ENCODE assay signal across 23 cellular contexts in genomic region chr11:132032555-132032954, GRCh38.
DNase-seq lines count a peak whose midpoint lies in the region; ATAC-seq, FAIRE-seq and TF ChIP-seq lines count a peak whose summit lies in the region.
"Had no signal": no experiment of that assay in that cellular context is flagged by ENCODE, and none has a peak within 500 bp of the region (broad histone marks: within the 10 kb centered on the region; RNA-seq: fewer than 3 reads in every experiment).

No MANE protein-coding gene starts in this region.

- H3K36me3 ChIP-seq in mammary epithelial cell (ENCODE audit: insufficient read depth, low read length) (no peaks in the 10 kb centered on the region), astrocyte (ENCODE audit: insufficient read depth, low read length) (no peaks in the 10 kb centered on the region), HepG2 (replicated peaks in 1 of 2; ENCODE audit: control insufficient read depth in 1 of 2, insufficient read depth in 2 of 2, low read length in 2 of 2) (no peaks in the 10 kb centered on the region)
- H3K36me3 ChIP-seq: adrenal gland; BLaER1 treated with 17β-estradiol and CSF1 and Interleukin-3, amounts not matched to agents 10 nM and 100 nM; esophagus squamous epithelium; heart right ventricle; transverse colon had no signal

- TF ChIP-seq EP300 in HepG2 (IDR thresholded peaks at IDR 0.05; ENCODE audit: low read depth in 2 of 2, low read length in 2 of 2) (no peak), HepG2 (CRISPR knock-in tag; IDR thresholded peaks at IDR 0.05; ENCODE audit: borderline replicate concordance) (no peak)

- H3K27ac Mint-ChIP-seq in MCF 10A (ENCODE audit: low read depth, unreplicated experiment) (no peak overlapping the region), astrocyte (ENCODE audit: unreplicated experiment) (peak overlapping the region; percentile 49)
- H3K27ac Mint-ChIP-seq: stimulated activated naive CD8-positive, alpha-beta T cell treated with anti-CD3 and anti-CD28 coated beads, Interleukin-15, amount 100 ng/mL, for 72 hours; WTC11 had no signal

- CTCF ChIA-PET in mammary epithelial cell (lab: Charles Lee; ENCODE audit: low non-redundant PET) (no interaction called here), MCF 10A (lab: Yijun Ruan, JAX) (interaction anchor here (0.7 kb wide), 1 partner anchor 53 kb away, joined by 3 read pairs; no protein-coding TSS in a partner anchor), HepG2 (lab: Yijun Ruan, JAX; ENCODE audit: low intra/inter-chr PET ratio, low total read pairs) (no interaction called here)

- H3K36me3 Mint-ChIP-seq in MCF 10A (ENCODE audit: insufficient read depth, unreplicated experiment) = no peaks in the 10 kb centered on the region
- H3K36me3 Mint-ChIP-seq in astrocyte (ENCODE audit: low read depth, unreplicated experiment) = peaks cover 3% of the 10 kb centered on the region

- H3K4me1 ChIP-seq in mammary epithelial cell (ENCODE audit: insufficient read depth, low read length) (peaks cover 18% of the 10 kb centered on the region), astrocyte (ENCODE audit: insufficient read depth, low read length) (peaks cover 44% of the 10 kb centered on the region), HepG2 (ENCODE audit: insufficient read depth, low read length) (no peaks in the 10 kb centered on the region)
- H3K4me1 ChIP-seq: adrenal gland; BLaER1 treated with 17β-estradiol and CSF1 and Interleukin-3, amounts not matched to agents 10 nM and 100 nM; esophagus squamous epithelium; transverse colon had no signal

- DNase-seq in mammary epithelial cell = peak; percentile 23
- DNase-seq in MCF 10A (ENCODE audit: unreplicated experiment) = no peak
- DNase-seq in astrocyte (ENCODE audit: low read depth) = peak; percentile 76
- DNase-seq in fibroblast of the aortic adventitia (ENCODE audit: low read depth) = peak; percentile 67
- DNase-seq in HepG2 (ENCODE audit: low spot score) = no peak
- no peak for DNase-seq in NCI-H1694 treated with DMSO at 0.1 percent for 48 hours (lab: John Stamatoyannopoulos, UW)
- no peak for DNase-seq in HT-29 (ENCODE audit: low spot score)
- DNase-seq: activated CD4-positive, alpha-beta T cell treated with anti-CD3 and anti-CD28 coated beads, Interleukin-2, amount 50 U/mL, for 48 hours; activated gamma-delta T cell; adrenal gland; effector memory CD4-positive, alpha-beta T cell; esophagus squamous epithelium; heart right ventricle; left ventricle myocardium superior; NCI-H2029; stimulated activated CD4-positive, alpha-beta T cell treated with anti-CD3 and anti-CD28 coated beads, Interleukin-4, amount 100 ng/mL, for 24 hours; stimulated activated naive CD8-positive, alpha-beta T cell treated with anti-CD3 and anti-CD28 coated beads, Interleukin-15, amount 100 ng/mL, for 72 hours; transverse colon had no signal

- H3K27ac ChIP-seq in mammary epithelial cell (ENCODE audit: insufficient read depth, low read depth, low read length) (no peak overlapping the region), astrocyte (ENCODE audit: low read depth, low read length) (peak overlapping the region; percentile 51), HepG2 (ENCODE audit: extremely low read length, insufficient read depth, low read length) (no peak overlapping the region)
- H3K27ac ChIP-seq: 22Rv1; adrenal gland; BLaER1 treated with 17β-estradiol and CSF1 and Interleukin-3, amounts not matched to agents 10 nM and 100 nM; esophagus squamous epithelium; heart right ventricle; transverse colon had no signal

- dilution Hi-C loops in mammary epithelial cell (cut with HindIII; ENCODE audit: low sequenced_read_pairs) = no loop called here

- intact Hi-C loops in mammary epithelial cell (cut with micrococcal nuclease) = no loop called here
- intact Hi-C loops in MCF 10A (cut with micrococcal nuclease) = no loop called here
- intact Hi-C loops in HepG2 (cut with micrococcal nuclease; ENCODE audit: unreplicated experiment) = no loop called here

- H3K9me3 Mint-ChIP-seq in MCF 10A (ENCODE audit: unreplicated experiment) = peaks cover 43% of the 10 kb centered on the region
- H3K9me3 Mint-ChIP-seq in astrocyte (ENCODE audit: unreplicated experiment) = peaks cover 2% of the 10 kb centered on the region
- H3K9me3 Mint-ChIP-seq: central memory CD8-positive, alpha-beta T cell had no signal

- H3K4me3 ChIP-seq in mammary epithelial cell (replicated peaks in 1 of 3; ENCODE audit: insufficient read depth in 1 of 3, low read depth in 2 of 3, low read length in 3 of 3) = no peak overlapping the region
- H3K4me3 ChIP-seq in astrocyte (ENCODE audit: insufficient read depth, low read depth, low read length) = no peak overlapping the region
- no peak overlapping the region for H3K4me3 ChIP-seq in fibroblast of the aortic adventitia (ENCODE audit: low read depth, low read length)
- no peak overlapping the region for H3K4me3 ChIP-seq in HepG2 (replicated peaks in 1 of 3; ENCODE audit: insufficient read depth in 1 of 3, low read depth in 2 of 3, low read length in 3 of 3)
- H3K4me3 ChIP-seq: adrenal gland; BLaER1 treated with 17β-estradiol and CSF1 and Interleukin-3, amounts not matched to agents 10 nM and 100 nM; esophagus squamous epithelium; heart right ventricle; transverse colon had no signal

- no peak for TF ChIP-seq POLR2A in HepG2 (IDR thresholded peaks at IDR 0.05; ENCODE audit: insufficient read depth in 1 of 2, low read depth in 2 of 2, low read length in 2 of 2)

- in situ Hi-C loops in mammary epithelial cell (cut with MboI; ENCODE audit: low sequenced_read_pairs in 2 of 2) (no loop called here), HepG2 (cut with HindIII; ENCODE audit: extremely low pct_ligation_motif_present, low pct_unique_long_range_greater_than_20kb) (loop anchor here (25.0 kb wide), 1 partner anchor 295 kb away; no protein-coding TSS in a partner anchor)

- H3K27me3 Mint-ChIP-seq in MCF 10A (ENCODE audit: insufficient read depth, unreplicated experiment) = no peaks in the 10 kb centered on the region
- H3K27me3 Mint-ChIP-seq in astrocyte (ENCODE audit: low read depth, unreplicated experiment) = no peaks in the 10 kb centered on the region
- H3K27me3 Mint-ChIP-seq: central memory CD8-positive, alpha-beta T cell had no signal

- no peak overlapping the region for H3K9ac ChIP-seq in mammary epithelial cell (ENCODE audit: insufficient read depth, low read length)
- peak overlapping the region; percentile 16 for H3K9ac ChIP-seq in astrocyte (ENCODE audit: low read length)
- no peak overlapping the region for H3K9ac ChIP-seq in HepG2 (ENCODE audit: insufficient read depth, low read depth, low read length)
- H3K9ac ChIP-seq: BLaER1 treated with 17β-estradiol and CSF1 and Interleukin-3, amounts not matched to agents 10 nM and 100 nM had no signal

- no peak for TF ChIP-seq CTCF in mammary epithelial cell (conservative IDR thresholded peaks at IDR 0.05 in 1 of 2, IDR thresholded peaks at IDR 0.05 in 1 of 2; ENCODE audit: extremely low read depth in 1 of 2, insufficient read depth in 1 of 2, low read depth in 1 of 2, low read length in 2 of 2)
- no peak for TF ChIP-seq CTCF in MCF 10A (IDR thresholded peaks at IDR 0.05; ENCODE audit: unreplicated experiment)
- no peak for TF ChIP-seq CTCF in astrocyte (IDR thresholded peaks at IDR 0.05; ENCODE audit: insufficient read depth, low read depth, low read length)
- TF ChIP-seq CTCF in fibroblast of the aortic adventitia (IDR thresholded peaks at IDR 0.05; ENCODE audit: insufficient read depth, low read length) = no peak
- TF ChIP-seq CTCF in HepG2 (CRISPR knock-in tag; IDR thresholded peaks at IDR 0.05) = no peak

- no peak overlapping the region for H3K4me2 ChIP-seq in mammary epithelial cell (ENCODE audit: insufficient read depth, low read depth, low read length)
- H3K4me2 ChIP-seq in astrocyte (ENCODE audit: low read length) = peak overlapping the region; percentile 25
- H3K4me2 ChIP-seq in HepG2 (ENCODE audit: low read depth, low read length) = no peak overlapping the region
- H3K4me2 ChIP-seq: BLaER1 treated with 17β-estradiol and CSF1 and Interleukin-3, amounts not matched to agents 10 nM and 100 nM had no signal

- H3K27me3 ChIP-seq in mammary epithelial cell (ENCODE audit: insufficient read depth, low read length) (no peaks in the 10 kb centered on the region), astrocyte (ENCODE audit: insufficient read depth, low read length) (no peaks in the 10 kb centered on the region), HepG2 (ENCODE audit: control insufficient read depth in 1 of 2, insufficient read depth in 2 of 2, low read length in 2 of 2) (no peaks in the 10 kb centered on the region)
- H3K27me3 ChIP-seq: adrenal gland; BLaER1 treated with 17β-estradiol and CSF1 and Interleukin-3, amounts not matched to agents 10 nM and 100 nM; esophagus squamous epithelium; heart right ventricle; transverse colon had no signal

- ATAC-seq in HepG2 (no peak), GM21528 (IDR thresholded peaks at IDR 0.05; ENCODE audit: low FRiP score, unreplicated experiment) (no peak)
- ATAC-seq: stimulated activated naive CD8-positive, alpha-beta T cell treated with anti-CD3 and anti-CD28 coated beads, Interleukin-15, amount 100 ng/mL, for 72 hours; WTC11 had no signal

- WGBS in mammary epithelial cell (ENCODE audit: low coverage, missing lambda C conversion rate) = 85% methylated on average over 2 of the region's 2 CpGs
- WGBS in HepG2 (ENCODE audit: low lambda C conversion rate) = 5% methylated on average over 2 of the region's 2 CpGs

- H3K9me3 ChIP-seq in mammary epithelial cell (replicated peaks; ENCODE audit: insufficient read depth, low read length) (no peaks in the 10 kb centered on the region), astrocyte (ENCODE audit: insufficient read depth, low read depth, low read length) (no peaks in the 10 kb centered on the region), HepG2 (ENCODE audit: low read length) (no peaks in the 10 kb centered on the region)
- H3K9me3 ChIP-seq: adrenal gland; BLaER1 treated with 17β-estradiol and CSF1 and Interleukin-3, amounts not matched to agents 10 nM and 100 nM; heart right ventricle; transverse colon had no signal

- POLR2A ChIA-PET in MCF 10A (lab: Yijun Ruan, JAX) = no interaction called here
- POLR2A ChIA-PET in HepG2 (lab: Yijun Ruan, JAX) = no interaction called here

- peak; percentile 23 for FAIRE-seq in astrocyte (lab: Jason Lieb, UNC)
- no peak for FAIRE-seq in HepG2 (lab: Jason Lieb, UNC)

- no peaks in the 10 kb centered on the region for H4K20me1 ChIP-seq in mammary epithelial cell (ENCODE audit: insufficient read depth, low read length)
- H4K20me1 ChIP-seq in astrocyte (ENCODE audit: insufficient read depth, low read length) = no peaks in the 10 kb centered on the region
- H4K20me1 ChIP-seq in HepG2 (ENCODE audit: insufficient read depth, low read length) = no peaks in the 10 kb centered on the region
- H4K20me1 ChIP-seq: BLaER1 treated with 17β-estradiol and CSF1 and Interleukin-3, amounts not matched to agents 10 nM and 100 nM had no signal

- H3K4me1 Mint-ChIP-seq in MCF 10A (ENCODE audit: insufficient read depth, unreplicated experiment) = no peaks in the 10 kb centered on the region
- H3K4me1 Mint-ChIP-seq in astrocyte (ENCODE audit: low read depth, unreplicated experiment) = peaks cover 52% of the 10 kb centered on the region
- H3K4me1 Mint-ChIP-seq: central memory CD8-positive, alpha-beta T cell; stimulated activated naive CD8-positive, alpha-beta T cell treated with anti-CD3 and anti-CD28 coated beads, Interleukin-15, amount 100 ng/mL, for 72 hours had no signal

- TF ChIP-seq RAD21 in HepG2 (CRISPR knock-in tag; IDR thresholded peaks at IDR 0.05) = no peak

- H3K79me2 ChIP-seq in mammary epithelial cell (ENCODE audit: insufficient read depth, low read length) = peaks cover 36% of the 10 kb centered on the region
- peaks cover 91% of the 10 kb centered on the region for H3K79me2 ChIP-seq in astrocyte (ENCODE audit: insufficient read depth, low read length)
- H3K79me2 ChIP-seq in HepG2 (ENCODE audit: insufficient read depth, low read length) = no peaks in the 10 kb centered on the region

- no peak overlapping the region for H3K4me3 Mint-ChIP-seq in MCF 10A (ENCODE audit: unreplicated experiment)
- no peak overlapping the region for H3K4me3 Mint-ChIP-seq in astrocyte (ENCODE audit: unreplicated experiment)
- H3K4me3 Mint-ChIP-seq: central memory CD8-positive, alpha-beta T cell; stimulated activated naive CD8-positive, alpha-beta T cell treated with anti-CD3 and anti-CD28 coated beads, Interleukin-15, amount 100 ng/mL, for 72 hours; WTC11 had no signal

- no peak overlapping the region for H2AFZ ChIP-seq in mammary epithelial cell (ENCODE audit: low read depth, low read length)
- no peak overlapping the region for H2AFZ ChIP-seq in astrocyte (ENCODE audit: low read depth, low read length)
- no peak overlapping the region for H2AFZ ChIP-seq in HepG2 (ENCODE audit: low read length)

- BruUV-seq in mammary epithelial cell (replicated peaks; lab: Mats Ljungman, UMichigan) (no TSS peak), MCF 10A (replicated peaks; lab: Mats Ljungman, UMichigan) (no TSS peak), HepG2 (replicated peaks; lab: Mats Ljungman, UMichigan) (no TSS peak)

Comparison
In these comparisons a context has a peak if more than half of its experiments do, and no peak if none do; other contexts are left out.
1. DNase-seq: peak in mammary epithelial cell (single experiment), astrocyte (single experiment) and fibroblast of the aortic adventitia (single experiment); none in MCF 10A (single experiment), HepG2 (single experiment), NCI-H1694 treated with DMSO at 0.1 percent for 48 hours (single experiment) and HT-29 (single experiment).